Comparison of ENCODE assay signal across 19 cellular contexts in genomic region chr6:81450180-81450579, GRCh38.
DNase-seq lines count a peak whose midpoint lies in the region; ATAC-seq, FAIRE-seq and TF ChIP-seq lines count a peak whose summit lies in the region.
"Had no signal": no experiment of that assay in that cellular context is flagged by ENCODE, and none has a peak within 500 bp of the region (broad histone marks: within the 10 kb centered on the region; RNA-seq: fewer than 3 reads in every experiment).

No MANE protein-coding gene starts in this region.

- intact Hi-C loops in HepG2 (cut with micrococcal nuclease; ENCODE audit: unreplicated experiment) = no loop called here
- intact Hi-C loops in naive thymus-derived CD4-positive, alpha-beta T cell (cut with micrococcal nuclease) = no loop called here

- H4K20me1 ChIP-seq in HepG2 (ENCODE audit: insufficient read depth, low read length) = no peaks in the 10 kb centered on the region

- no peaks in the 10 kb centered on the region for H3K27me3 Mint-ChIP-seq in naive thymus-derived CD4-positive, alpha-beta T cell
- H3K27me3 Mint-ChIP-seq: CD4-positive, alpha-beta memory T cell had no signal

- TF ChIP-seq EP300 in HepG2 (IDR thresholded peaks at IDR 0.05; ENCODE audit: low read depth in 2 of 2, low read length in 2 of 2) (no peak), HepG2 (CRISPR knock-in tag; IDR thresholded peaks at IDR 0.05; ENCODE audit: borderline replicate concordance) (no peak)

- WGBS in HepG2 (ENCODE audit: low lambda C conversion rate) = 47% methylated on average over 2 of the region's 2 CpGs

- H3K27ac ChIP-seq in HepG2 (ENCODE audit: extremely low read length, insufficient read depth, low read length) = no peak overlapping the region
- no peak overlapping the region for H3K27ac ChIP-seq in naive thymus-derived CD4-positive, alpha-beta T cell (ENCODE audit: low read depth, low read length)
- H3K27ac ChIP-seq: dorsolateral prefrontal cortex, tibial nerve had no signal

- no peaks in the 10 kb centered on the region for H3K36me3 Mint-ChIP-seq in naive thymus-derived CD4-positive, alpha-beta T cell
- H3K36me3 Mint-ChIP-seq: CD4-positive, alpha-beta memory T cell had no signal

- H3K9ac ChIP-seq in HepG2 (ENCODE audit: insufficient read depth, low read depth, low read length) = no peak overlapping the region

- H3K4me3 Mint-ChIP-seq in naive thymus-derived CD4-positive, alpha-beta T cell = no peak overlapping the region
- H3K4me3 Mint-ChIP-seq: CD4-positive, alpha-beta memory T cell had no signal

- no peaks in the 10 kb centered on the region for H3K9me3 ChIP-seq in HepG2 (ENCODE audit: low read length)
- no peaks in the 10 kb centered on the region for H3K9me3 ChIP-seq in naive thymus-derived CD4-positive, alpha-beta T cell (ENCODE audit: control insufficient read depth in 2 of 3, low read length in 3 of 3)
- H3K9me3 ChIP-seq: HAP-1, tibial nerve had no signal

- H3K36me3 ChIP-seq in bronchial epithelial cell (ENCODE audit: control insufficient read depth, insufficient read depth, low read length) (no peaks in the 10 kb centered on the region), HepG2 (replicated peaks in 1 of 2; ENCODE audit: control insufficient read depth in 1 of 2, insufficient read depth in 2 of 2, low read length in 2 of 2) (no peaks in the 10 kb centered on the region)
- no peaks in the 10 kb centered on the region for H3K36me3 ChIP-seq in naive thymus-derived CD4-positive, alpha-beta T cell (ENCODE audit: control insufficient read depth in 2 of 3, insufficient read depth in 3 of 3, low read length in 3 of 3)
- H3K36me3 ChIP-seq: HAP-1, tibial nerve had no signal

- POLR2A ChIA-PET in HepG2 (lab: Yijun Ruan, JAX) = no interaction called here
- POLR2A ChIA-PET in naive thymus-derived CD4-positive, alpha-beta T cell (lab: Charles Lee) = no interaction called here

- no peaks in the 10 kb centered on the region for H3K79me2 ChIP-seq in HepG2 (ENCODE audit: insufficient read depth, low read length)

- H3K4me1 Mint-ChIP-seq in naive thymus-derived CD4-positive, alpha-beta T cell = no peaks in the 10 kb centered on the region
- H3K4me1 Mint-ChIP-seq: CD4-positive, alpha-beta memory T cell had no signal

- H3K27ac Mint-ChIP-seq in naive thymus-derived CD4-positive, alpha-beta T cell = no peak overlapping the region
- H3K27ac Mint-ChIP-seq: CD4-positive, alpha-beta memory T cell had no signal

- TF ChIP-seq RAD21 in HepG2 (CRISPR knock-in tag; IDR thresholded peaks at IDR 0.05) = no peak

- BruUV-seq in HepG2 (replicated peaks; lab: Mats Ljungman, UMichigan) = no TSS peak

- H3K4me2 ChIP-seq in HepG2 (ENCODE audit: low read depth, low read length) = no peak overlapping the region

- no peak for TF ChIP-seq CTCF in bronchial epithelial cell (IDR thresholded peaks at IDR 0.05; ENCODE audit: insufficient read depth, low read length, severe bottlenecking)
- TF ChIP-seq CTCF in HepG2 (CRISPR knock-in tag; IDR thresholded peaks at IDR 0.05) = 0 out of 2 replicates have a peak, but pooled peaks have one; percentile 10

- CTCF ChIA-PET in HepG2 (lab: Yijun Ruan, JAX; ENCODE audit: low intra/inter-chr PET ratio, low total read pairs) = no interaction called here
- CTCF ChIA-PET in naive thymus-derived CD4-positive, alpha-beta T cell (lab: Charles Lee) = no interaction called here

- in situ Hi-C loops in HepG2 (cut with HindIII; ENCODE audit: extremely low pct_ligation_motif_present, low pct_unique_long_range_greater_than_20kb) = loop anchor here (25.0 kb wide), 1 partner anchor 213 kb away; no protein-coding TSS in a partner anchor

- peak; percentile 62 for DNase-seq in AG20443 (ENCODE audit: low spot score)
- DNase-seq in LHCN-M2 (ENCODE audit: low read depth) = peak; percentile 30
- DNase-seq in bronchial epithelial cell (ENCODE audit: low read depth) = no peak
- DNase-seq in HepG2 (ENCODE audit: low spot score) = peak; percentile 15
- DNase-seq in KG1 (lab: John Stamatoyannopoulos, UW) = no peak
- DNase-seq in NCI-H2029 (lab: John Stamatoyannopoulos, UW) = no peak
- no peak for DNase-seq in naive thymus-derived CD4-positive, alpha-beta T cell
- DNase-seq in Ammon's horn (ENCODE audit: low spot score) = no peak
- DNase-seq: activated CD4-positive, alpha-beta T cell treated with anti-CD3 and anti-CD28 coated beads, Interleukin-2, amount 50 U/mL, for 4 hours; activated naive CD4-positive, alpha-beta T cell; CD4-positive, alpha-beta memory T cell; dorsolateral prefrontal cortex; hippocampal formation; NCI-H774; retina; SW 1271 had no signal

- no peaks in the 10 kb centered on the region for H3K27me3 ChIP-seq in bronchial epithelial cell (ENCODE audit: control insufficient read depth, insufficient read depth, low read length)
- no peaks in the 10 kb centered on the region for H3K27me3 ChIP-seq in HepG2 (ENCODE audit: control insufficient read depth in 1 of 2, insufficient read depth in 2 of 2, low read length in 2 of 2)
- no peaks in the 10 kb centered on the region for H3K27me3 ChIP-seq in naive thymus-derived CD4-positive, alpha-beta T cell (ENCODE audit: control insufficient read depth in 2 of 2, insufficient read depth in 2 of 2, low read length in 2 of 2)
- H3K27me3 ChIP-seq: dorsolateral prefrontal cortex, tibial nerve had no signal

- H3K4me1 ChIP-seq in HepG2 (ENCODE audit: insufficient read depth, low read length) = peaks cover 7% of the 10 kb centered on the region; the same call in 1 of the 2 replicates
- H3K4me1 ChIP-seq in naive thymus-derived CD4-positive, alpha-beta T cell (ENCODE audit: control insufficient read depth in 2 of 2, insufficient read depth in 2 of 2, low read length in 2 of 2) = no peaks in the 10 kb centered on the region
- H3K4me1 ChIP-seq: HAP-1, tibial nerve had no signal

- peak; percentile 62; the same call in 2 of the 3 replicates for ATAC-seq in HepG2
- no peak for ATAC-seq in naive thymus-derived CD4-positive, alpha-beta T cell

- TF ChIP-seq POLR2A in HepG2 (IDR thresholded peaks at IDR 0.05; ENCODE audit: insufficient read depth in 1 of 2, low read depth in 2 of 2, low read length in 2 of 2) = no peak

- peak; percentile 60 for FAIRE-seq in bronchial epithelial cell (lab: Jason Lieb, UNC)
- FAIRE-seq in HepG2 (lab: Jason Lieb, UNC) = no peak
- FAIRE-seq: GM12891 had no signal

- H3K4me3 ChIP-seq in bronchial epithelial cell (ENCODE audit: low read depth, low read length) = no peak overlapping the region
- H3K4me3 ChIP-seq in HepG2 (replicated peaks in 1 of 3; ENCODE audit: insufficient read depth in 1 of 3, low read depth in 2 of 3, low read length in 3 of 3) = no peak overlapping the region
- no peak overlapping the region for H3K4me3 ChIP-seq in naive thymus-derived CD4-positive, alpha-beta T cell (ENCODE audit: low read length)
- H3K4me3 ChIP-seq: dorsolateral prefrontal cortex, HAP-1, tibial nerve had no signal

- H3K9me3 Mint-ChIP-seq in naive thymus-derived CD4-positive, alpha-beta T cell = no peaks in the 10 kb centered on the region

- no peak overlapping the region for H2AFZ ChIP-seq in HepG2 (ENCODE audit: low read length)

TF ChIP-seq in HepG2, 621 proteins besides CTCF, POLR2A, EP300 and RAD21:
- TF ChIP-seq ZNF451 (CRISPR knock-in tag; IDR thresholded peaks at IDR 0.05) (no peak), STAG1 (CRISPR knock-in tag; IDR thresholded peaks at IDR 0.05) (peak; percentile 41), SP2 (CRISPR knock-in tag; IDR thresholded peaks at IDR 0.05) (no peak), SSRP1 (CRISPR knock-in tag; IDR thresholded peaks at IDR 0.05) (no peak), ZNF614 (CRISPR knock-in tag; IDR thresholded peaks at IDR 0.05; ENCODE audit: borderline replicate concordance) (no peak), ZSCAN21 (CRISPR knock-in tag; IDR thresholded peaks at IDR 0.05; ENCODE audit: borderline replicate concordance) (no peak), ZNF253 (CRISPR knock-in tag; IDR thresholded peaks at IDR 0.05; ENCODE audit: borderline replicate concordance) (no peak)

Comparison
In these comparisons a context has a peak if more than half of its experiments do, and no peak if none do; other contexts are left out.
1. DNase-seq: peak in AG20443 (single experiment), LHCN-M2 (single experiment) and HepG2 (single experiment); none in bronchial epithelial cell (single experiment), KG1 (single experiment), NCI-H2029 (single experiment), naive thymus-derived CD4-positive, alpha-beta T cell (0 of 9) and Ammon's horn (single experiment).